In the genomic region with DNA sequence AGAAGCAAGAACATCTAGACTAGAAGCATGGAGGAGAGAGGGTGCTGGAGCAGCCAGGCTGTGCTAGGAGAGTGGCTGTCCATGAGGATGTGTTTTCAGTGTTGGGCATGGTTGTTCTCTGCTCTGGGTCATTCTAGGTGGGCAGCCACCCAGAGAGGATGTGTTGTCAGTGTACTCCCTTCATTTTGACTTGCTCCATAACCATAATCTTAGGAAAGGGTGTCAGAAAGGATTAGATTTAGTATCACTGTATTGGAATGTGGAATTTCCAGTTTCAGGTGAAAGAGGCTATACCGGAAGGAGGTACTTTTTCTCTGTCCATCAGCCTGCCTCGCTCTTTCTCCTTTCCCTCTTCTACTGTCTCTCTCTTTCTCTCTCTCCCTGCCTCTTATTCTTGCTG, we compare ENCODE assay signal across 14 cellular contexts.
"Had no signal": no experiment of that assay in that cellular context is flagged by ENCODE, and none has a peak within 500 bp of the region (broad histone marks: within the 10 kb centered on the region; RNA-seq: fewer than 3 reads in every experiment).

No MANE protein-coding gene starts in this region.

- H3K9me3 ChIP-seq: suprapubic skin had no signal

- H3K27ac ChIP-seq: suprapubic skin had no signal

- ATAC-seq: stimulated activated naive CD8-positive, alpha-beta T cell treated with anti-CD3 and anti-CD28 coated beads, Interleukin-15, Interleukin-2, amounts not matched to agents 100 U/mL and 50 U/mL, for 24 hours had no signal

- H3K27me3 ChIP-seq: suprapubic skin had no signal

- DNase-seq: activated CD4-positive, alpha-beta T cell treated with anti-CD3 and anti-CD28 coated beads for 1 hour; activated CD4-positive, alpha-beta T cell treated with anti-CD3 and anti-CD28 coated beads, Interleukin-2, amount 50 U/mL, for 48 hours; activated naive CD8-positive, alpha-beta T cell treated with anti-CD3 and anti-CD28 coated beads, Interleukin-2, amount 10 ng/mL, durations not matched to agents 7 days and 5 days; activated T-cell treated with anti-CD3 and anti-CD28 coated beads, Interleukin-2, amount 50 U/mL, for 48 hours; aorta; caudate nucleus; cortex of kidney; effector memory CD4-positive, alpha-beta T cell; hippocampal formation; kidney glomerular epithelial cell; nephron progenitor cell; stimulated activated CD4-positive, alpha-beta T cell treated with anti-CD3 and anti-CD28 coated beads, Interleukin-12 subunit alpha, Interleukin-12 subunit beta, amount 100 ng/mL, for 4 hours; stimulated activated naive CD8-positive, alpha-beta T cell treated with anti-CD3 and anti-CD28 coated beads, Interleukin-15, Interleukin-2, amounts not matched to agents 100 U/mL and 50 U/mL, for 24 hours had no signal

- H3K4me3 ChIP-seq: suprapubic skin had no signal

- H3K36me3 ChIP-seq: suprapubic skin had no signal
